ENCODE assay signal across 1 cellular context in genomic region chr6:26299286-26300042, GRCh38.
TF ChIP-seq lines count a peak whose summit lies in the region.

No MANE protein-coding gene starts in this region.

TF ChIP-seq in K562, 482 proteins besides CTCF, POLR2A, EP300 and RAD21 (continued from another document and continues in another):
- peak; percentile 65 for TF ChIP-seq USF2 (CRISPR knock-in tag; IDR thresholded peaks at IDR 0.05)
- no peak for TF ChIP-seq NCOR1 (IDR thresholded peaks at IDR 0.05)
- TF ChIP-seq ILK (tag; IDR thresholded peaks at IDR 0.05; ENCODE audit: borderline replicate concordance, low read depth) = 0 out of 2 replicates have a peak, but pooled peaks have one; percentile 3
- no peak for TF ChIP-seq CBX1 (IDR thresholded peaks at IDR 0.05; ENCODE audit: low read depth)
- TF ChIP-seq ZEB2 (IDR thresholded peaks at IDR 0.05) = 0 out of 2 replicates have a peak, but pooled peaks have one; percentile 19
- TF ChIP-seq RBM22 (IDR thresholded peaks at IDR 0.05; ENCODE audit: low read depth, low read length, poor library complexity, severe bottlenecking) = no peak
- 0 out of 2 replicates have a peak, but pooled peaks have one; percentile 11 for TF ChIP-seq SOX6 (IDR thresholded peaks at IDR 0.05)
- no peak for TF ChIP-seq NKRF (IDR thresholded peaks at IDR 0.05; ENCODE audit: borderline replicate concordance)
- TF ChIP-seq E2F3 (CRISPR knock-in tag; IDR thresholded peaks at IDR 0.05) = no peak
- no peak for TF ChIP-seq ZNF197 (CRISPR knock-in tag; IDR thresholded peaks at IDR 0.05; ENCODE audit: low read depth)
- no peak for TF ChIP-seq ZNF217 (CRISPR knock-in tag; IDR thresholded peaks at IDR 0.05)
- TF ChIP-seq ZNF717 (CRISPR knock-in tag; IDR thresholded peaks at IDR 0.05) = no peak
- 0 out of 2 replicates have a peak, but pooled peaks have one; percentile 28 for TF ChIP-seq ZNF449 (CRISPR knock-in tag; IDR thresholded peaks at IDR 0.05)
- 0 out of 4 replicates have a peak, but pooled peaks of 1 of the 2 experiments have one; percentile 41 for TF ChIP-seq CSDE1 (IDR thresholded peaks at IDR 0.05)
- TF ChIP-seq ARID4B (CRISPR knock-in tag; IDR thresholded peaks at IDR 0.05) = no peak
- no peak for TF ChIP-seq ZNF282 (CRISPR knock-in tag; IDR thresholded peaks at IDR 0.05)
- TF ChIP-seq MNT (conservative IDR thresholded peaks at IDR 0.05) = peak; percentile 26 to 47; a peak in 2 of 4 replicates
- TF ChIP-seq ZNF133 (CRISPR knock-in tag; IDR thresholded peaks at IDR 0.05) = no peak
- TF ChIP-seq PTRF (tag; IDR thresholded peaks at IDR 0.05) = no peak
- no peak for TF ChIP-seq ZNF174 (CRISPR knock-in tag; IDR thresholded peaks at IDR 0.05)
- no peak for TF ChIP-seq JUND (IDR thresholded peaks at IDR 0.05; ENCODE audit: borderline replicate concordance, low read depth, low read length)
- 0 out of 3 replicates have a peak, but pooled peaks have one; percentile 20 for TF ChIP-seq JUND (tag; IDR thresholded peaks at IDR 0.05; ENCODE audit: borderline replicate concordance, low read depth, low read length)
- peak; percentile 32; the same call in 1 of the 2 replicates for TF ChIP-seq SMAD3 (CRISPR knock-in tag; conservative IDR thresholded peaks at IDR 0.05)
- peak; percentile 23; the same call in 1 of the 2 replicates for TF ChIP-seq NFIC (IDR thresholded peaks at IDR 0.05)
- TF ChIP-seq CBFA2T3 (IDR thresholded peaks at IDR 0.05) = no peak
- no peak for TF ChIP-seq MYBL2 (IDR thresholded peaks at IDR 0.05; ENCODE audit: low read depth)
- TF ChIP-seq MYBL2 (CRISPR knock-in tag; IDR thresholded peaks at IDR 0.05; ENCODE audit: borderline replicate concordance) = no peak
- TF ChIP-seq CCNT2 (IDR thresholded peaks at IDR 0.05; ENCODE audit: borderline replicate concordance, extremely low read depth, insufficient read length, low read depth, low read length) = no peak
- TF ChIP-seq SREBF2 (CRISPR knock-in tag; IDR thresholded peaks at IDR 0.05) = no peak
- 0 out of 2 replicates have a peak, but pooled peaks have one; percentile 47 for TF ChIP-seq ZNF592 (IDR thresholded peaks at IDR 0.05)
- peak; percentile 76 for TF ChIP-seq GTF3C2 (IDR thresholded peaks at IDR 0.05; ENCODE audit: borderline replicate concordance, extremely low read depth, insufficient read length)
- peak; percentile 28 for TF ChIP-seq BDP1 (IDR thresholded peaks at IDR 0.05; ENCODE audit: insufficient read depth, insufficient read length)
- peak; percentile 98 for TF ChIP-seq TBP (optimal IDR thresholded peaks at IDR 0.05; ENCODE audit: low read depth, low read length)
- TF ChIP-seq ADNP (tag; IDR thresholded peaks at IDR 0.05) = peak; percentile 90
- TF ChIP-seq SRSF1 (IDR thresholded peaks at IDR 0.05; ENCODE audit: low read depth, low read length) = no peak
- TF ChIP-seq ETV6 (IDR thresholded peaks at IDR 0.05; ENCODE audit: borderline replicate concordance in 1 of 2, low read depth in 2 of 2, low read length in 1 of 2) = no peak
- no peak for TF ChIP-seq ETV6 (CRISPR knock-in tag; IDR thresholded peaks at IDR 0.05; ENCODE audit: borderline replicate concordance)
- TF ChIP-seq POLR3A (IDR thresholded peaks at IDR 0.05; ENCODE audit: borderline replicate concordance, extremely low read depth, insufficient read depth, insufficient read length) = peak; percentile 80
- peak; percentile 84 for TF ChIP-seq VEZF1 (CRISPR knock-in tag; IDR thresholded peaks at IDR 0.05)
- TF ChIP-seq PTTG1 (tag; IDR thresholded peaks at IDR 0.05; ENCODE audit: low read depth) = 0 out of 2 replicates have a peak, but pooled peaks have one; percentile 20
- TF ChIP-seq BACH1 (tag; IDR thresholded peaks at IDR 0.05) = no peak
- peak; percentile 55; the same call in 1 of the 2 replicates for TF ChIP-seq CXXC5 (CRISPR knock-in tag; IDR thresholded peaks at IDR 0.05)
- TF ChIP-seq E2F4 (CRISPR knock-in tag; IDR thresholded peaks at IDR 0.05; ENCODE audit: low read depth) = no peak
